Comparison of ENCODE assay signal across 2 cellular contexts in the genomic region with DNA sequence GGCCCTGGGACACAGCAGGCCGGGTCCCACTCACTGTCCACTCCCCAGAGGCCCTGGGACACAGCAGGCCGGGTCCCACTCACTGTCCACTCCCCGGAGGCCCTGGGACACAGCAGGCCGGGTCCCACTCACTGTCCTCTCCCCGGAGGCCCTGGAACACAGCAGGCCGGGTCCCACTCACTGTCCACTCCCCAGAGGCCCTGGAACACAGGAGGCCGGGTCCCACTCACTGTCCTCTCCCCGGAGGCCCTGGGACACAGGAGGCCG. TPM values are rescaled to one million over a fixed set of nuclear protein-coding genes. Genes with fewer than 3 reads are reported as not detected.
"Had no signal": no experiment of that assay in that cellular context is flagged by ENCODE, and none has a peak within 500 bp of the region (broad histone marks: within the 10 kb centered on the region; RNA-seq: fewer than 3 reads in every experiment).

No MANE protein-coding gene starts in this region.

RNA-seq across cellular contexts. Expression of a gene that starts 18.9 kb away (rescaled TPM):
- total RNA-seq: MCF 10A, NCI-H460 had no signal
